Comparison of ENCODE assay signal across 34 cellular contexts in the genomic region with DNA sequence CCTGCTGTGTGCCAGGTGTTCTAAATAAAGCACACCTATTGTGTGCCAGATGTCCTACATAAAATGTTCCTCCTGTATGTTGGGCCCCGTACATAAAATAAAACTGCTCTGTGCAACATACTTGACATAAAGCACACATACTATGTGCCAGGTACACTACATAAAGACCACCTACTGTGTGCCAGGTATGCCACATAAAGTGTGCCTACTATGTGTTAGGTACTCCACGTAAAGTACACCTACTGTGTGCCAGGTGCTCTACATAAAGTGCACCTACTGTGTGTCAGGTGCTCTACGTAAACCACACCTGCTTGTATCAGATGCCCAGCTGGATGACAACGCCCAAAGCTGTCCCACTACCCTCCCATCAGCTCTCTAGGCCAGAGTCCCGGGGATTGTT. TPM values are rescaled to one million over a fixed set of nuclear protein-coding genes. Genes with fewer than 3 reads are reported as not detected.
"Had no signal": no experiment of that assay in that cellular context is flagged by ENCODE, and none has a peak within 500 bp of the region (broad histone marks: within the 10 kb centered on the region; RNA-seq: fewer than 3 reads in every experiment).

No MANE protein-coding gene starts in this region.

- FAIRE-seq: small intestine had no signal

- H3K9ac ChIP-seq: neural progenitor cell had no signal

- H3K36me3 ChIP-seq: left ventricle myocardium inferior, neural progenitor cell, neutrophil, ovary, sigmoid colon, spleen, suprapubic skin, thoracic aorta, tibial artery, uterus had no signal

- H2AFZ ChIP-seq: hepatocyte, neural progenitor cell had no signal

- ATAC-seq: natural killer cell, right cardiac atrium had no signal

- DNase-seq: islet precursor cell; left ventricle myocardium inferior; mesendoderm; naive B cell; natural killer cell; nephron progenitor cell; occipital lobe; ovary; right cardiac atrium; small intestine; spleen; stimulated activated CD4-positive, alpha-beta T cell treated with anti-CD3 and anti-CD28 coated beads, Interleukin-4, amount 100 ng/mL, for 24 hours; stimulated activated naive CD4-positive, alpha-beta T cell; tibial artery; uterus had no signal

- H3K27me3 Mint-ChIP-seq: progenitor cell of endocrine pancreas; stimulated activated naive CD8-positive, alpha-beta T cell treated with anti-CD3 and anti-CD28 coated beads, Interleukin-15, Interleukin-2, amounts not matched to agents 100 ng/mL and 50 ng/mL, for 24 hours; type B pancreatic cell had no signal

- H3K9me3 Mint-ChIP-seq: natural killer cell; stimulated activated effector memory CD8-positive, alpha-beta T cell treated with anti-CD3 and anti-CD28 coated beads, Interleukin-12 subunit alpha, Interleukin-12 subunit beta, amount 100 ng/mL, for 72 hours; stimulated activated naive CD8-positive, alpha-beta T cell treated with anti-CD3 and anti-CD28 coated beads, Interleukin-15, Interleukin-2, amounts not matched to agents 100 ng/mL and 50 ng/mL, for 24 hours; type B pancreatic cell had no signal

- H3K27ac ChIP-seq: hepatocyte, neural progenitor cell, neutrophil, spleen, suprapubic skin, thoracic aorta had no signal

- H3K9me3 ChIP-seq: left ventricle myocardium inferior, neutrophil, ovary, sigmoid colon, spleen, suprapubic skin, thoracic aorta, tibial artery, uterus had no signal

- H3K4me3 ChIP-seq: hepatocyte, left ventricle myocardium inferior, lung, neural progenitor cell, ovary, sigmoid colon, spleen, suprapubic skin, thoracic aorta, tibial artery, uterus had no signal

- H3K4me1 ChIP-seq: neural progenitor cell had no signal

- H3K4me3 Mint-ChIP-seq: mesothelial cell of epicardium; naive B cell; natural killer cell; nephron progenitor cell; neural progenitor cell; stimulated activated effector memory CD8-positive, alpha-beta T cell treated with anti-CD3 and anti-CD28 coated beads, Interleukin-12 subunit alpha, Interleukin-12 subunit beta, amount 100 ng/mL, for 72 hours; stimulated activated naive CD8-positive, alpha-beta T cell treated with anti-CD3 and anti-CD28 coated beads, Interleukin-15, Interleukin-2, amounts not matched to agents 100 ng/mL and 50 ng/mL, for 24 hours; type B pancreatic cell had no signal

- H3K79me2 ChIP-seq: hepatocyte had no signal

- H3K27me3 ChIP-seq: hepatocyte, neural progenitor cell, ovary, sigmoid colon, suprapubic skin, tibial artery, uterus had no signal

- H3K36me3 Mint-ChIP-seq: mesothelial cell of epicardium; natural killer cell; neural progenitor cell; stimulated activated effector memory CD8-positive, alpha-beta T cell treated with anti-CD3 and anti-CD28 coated beads, Interleukin-12 subunit alpha, Interleukin-12 subunit beta, amount 100 ng/mL, for 72 hours; type B pancreatic cell had no signal

- H3K4me1 Mint-ChIP-seq: mesothelial cell of epicardium, natural killer cell, nephron progenitor cell, neural progenitor cell had no signal

- H3K27ac Mint-ChIP-seq: mesothelial cell of epicardium; natural killer cell; nephron progenitor cell; neural progenitor cell; progenitor cell of endocrine pancreas; stimulated activated naive CD8-positive, alpha-beta T cell treated with anti-CD3 and anti-CD28 coated beads, Interleukin-15, Interleukin-2, amounts not matched to agents 100 ng/mL and 50 ng/mL, for 24 hours; type B pancreatic cell had no signal

- H3K4me2 ChIP-seq: hepatocyte, neural progenitor cell had no signal

RNA-seq across cellular contexts. Expression of a gene that starts 5.8 kb away (rescaled TPM):
- total RNA-seq: hepatocyte, kidney epithelial cell, left ventricle myocardium inferior, lower leg skin, lung, mesothelial cell of epicardium, natural killer cell, occipital lobe, ovary, progenitor cell of endocrine pancreas, pulmonary artery endothelial cell, renal cortical epithelial cell, right cardiac atrium, sigmoid colon, spleen, subcutaneous adipose tissue, suprapubic skin, thoracic aorta, ureter, uterus had no signal
- polyA plus RNA-seq: hepatocyte, lung, ovary, right cardiac atrium, small intestine, spleen had no signal

RNA-seq across cellular contexts. Expression of a gene that starts 33.8 kb away (rescaled TPM):
- total RNA-seq: hepatocyte, kidney epithelial cell, left ventricle myocardium inferior, lung, mononuclear cell, occipital lobe, ovary, progenitor cell of endocrine pancreas, pulmonary artery endothelial cell, right cardiac atrium, sigmoid colon, spleen, subcutaneous adipose tissue, suprapubic skin, thoracic aorta, uterus had no signal
- polyA plus RNA-seq: hepatocyte, lung, ovary, right cardiac atrium, sigmoid colon, small intestine, spleen had no signal

RNA-seq across cellular contexts. Expression of a gene that starts 43.9 kb away (rescaled TPM):
- total RNA-seq: hepatocyte, kidney epithelial cell, left ventricle myocardium inferior, lower leg skin, lung, mesothelial cell of epicardium, mononuclear cell, natural killer cell, occipital lobe, ovary, progenitor cell of endocrine pancreas, pulmonary artery endothelial cell, renal cortical epithelial cell, right cardiac atrium, sigmoid colon, spleen, subcutaneous adipose tissue, suprapubic skin, thoracic aorta, ureter, uterus had no signal
- polyA plus RNA-seq: hepatocyte, lung, ovary, right cardiac atrium, sigmoid colon, small intestine, spleen had no signal

RNA-seq across cellular contexts. Expression of a gene that starts 53.8 kb away (rescaled TPM):
- total RNA-seq: hepatocyte, kidney epithelial cell, left ventricle myocardium inferior, lower leg skin, lung, mesothelial cell of epicardium, mononuclear cell, natural killer cell, occipital lobe, ovary, progenitor cell of endocrine pancreas, pulmonary artery endothelial cell, renal cortical epithelial cell, right cardiac atrium, sigmoid colon, spleen, subcutaneous adipose tissue, suprapubic skin, thoracic aorta, ureter, uterus had no signal
- polyA plus RNA-seq: hepatocyte, lung, ovary, right cardiac atrium, sigmoid colon, small intestine, spleen had no signal
